10 cellular contexts compared by ENCODE assay signal in genomic region chrX:130878350-130879341, GRCh38. TPM values are rescaled to one million over a fixed set of nuclear protein-coding genes. Genes with fewer than 3 reads are reported as not detected.
DNase-seq lines count a peak whose midpoint lies in the region; ATAC-seq, FAIRE-seq and TF ChIP-seq lines count a peak whose summit lies in the region.
"Had no signal": no experiment of that assay in that cellular context is flagged by ENCODE, and none has a peak within 500 bp of the region (broad histone marks: within the 10 kb centered on the region; RNA-seq: fewer than 3 reads in every experiment).

No MANE protein-coding gene starts in this region.

- 0 out of 2 replicates have a peak overlapping the region, but pooled peaks have one; percentile 34 for H3K4me2 ChIP-seq in PC-9
- H3K4me2 ChIP-seq in endothelial cell of umbilical vein (ENCODE audit: insufficient read depth, low read length), result no peak overlapping the region
- peak overlapping the region; percentile 19 for H3K4me2 ChIP-seq in osteoblast (ENCODE audit: insufficient read depth, low read length)

- H3K4me1 ChIP-seq in PC-9 (replicated peaks; ENCODE audit: insufficient read depth) (peaks cover 12% of the 10 kb centered on the region; the same call in 1 of the 2 replicates), endothelial cell of umbilical vein (ENCODE audit: control insufficient read depth, extremely low read depth, insufficient read depth, low read length) (no peaks in the 10 kb centered on the region), osteoblast (ENCODE audit: insufficient read depth, low read length) (peaks cover 9% of the 10 kb centered on the region)

- BruUV-seq in PC-9 (replicated peaks; lab: Mats Ljungman, UMichigan) (no TSS peak), endothelial cell of umbilical vein (replicated peaks; lab: Mats Ljungman, UMichigan) (no TSS peak)

- in situ Hi-C loops in G401 (cut with HindIII; ENCODE audit: low sequenced_read_pairs), result no loop called here

- ATAC-seq in HG02642 (IDR thresholded peaks at IDR 0.05; ENCODE audit: poor library complexity, unreplicated experiment), result no peak
- no peak for ATAC-seq in HG03045 (IDR thresholded peaks at IDR 0.05; ENCODE audit: unreplicated experiment)

- no peaks in the 10 kb centered on the region for H3F3A ChIP-seq in PC-9 (ENCODE audit: insufficient read depth, low read depth)

- CTCF ChIA-PET in PC-9 (lab: Charles Lee) (no interaction called here), endothelial cell of umbilical vein (lab: Charles Lee) (interaction anchor here (0.7 to 1.0 kb wide), 2 partner anchors 10 to 303 kb away, joined by 3 read pairs; no protein-coding TSS in a partner anchor)

- no peaks in the 10 kb centered on the region for H3K9me3 ChIP-seq in PC-9 (ENCODE audit: insufficient read depth, low read depth)
- no peaks in the 10 kb centered on the region for H3K9me3 ChIP-seq in endothelial cell of umbilical vein (replicated peaks; ENCODE audit: control insufficient read depth, insufficient read depth, low read length)
- no peaks in the 10 kb centered on the region for H3K9me3 ChIP-seq in osteoblast (ENCODE audit: low read depth, low read length)
- H3K9me3 ChIP-seq: thoracic aorta had no signal

- no peaks in the 10 kb centered on the region for H3K27me3 ChIP-seq in PC-9 (ENCODE audit: insufficient read depth, low read depth)
- no peaks in the 10 kb centered on the region for H3K27me3 ChIP-seq in endothelial cell of umbilical vein (ENCODE audit: control insufficient read depth in 2 of 2, insufficient read depth in 2 of 2, low read length in 2 of 2)
- peaks cover 4% of the 10 kb centered on the region for H3K27me3 ChIP-seq in osteoblast (ENCODE audit: insufficient read depth, low read length)

- H2AFZ ChIP-seq in PC-9 (no peak overlapping the region), endothelial cell of umbilical vein (ENCODE audit: low read depth, low read length) (no peak overlapping the region), osteoblast (ENCODE audit: low read length) (no peak overlapping the region)

- dilution Hi-C loops in endothelial cell of umbilical vein (cut with MboI; ENCODE audit: extremely low pct_ligation_motif_present, low sequenced_read_pairs), result no loop called here

- H3K4me3 ChIP-seq in PC-9, result no peak overlapping the region
- H3K4me3 ChIP-seq in endothelial cell of umbilical vein (replicated peaks in 1 of 3; ENCODE audit: insufficient read depth in 1 of 3, low read depth in 1 of 3, low read length in 3 of 3), result no peak overlapping the region
- H3K4me3 ChIP-seq in osteoblast (ENCODE audit: insufficient read depth, low read length), result no peak overlapping the region
- H3K4me3 ChIP-seq: thoracic aorta had no signal

- H3K36me3 ChIP-seq in PC-9 (ENCODE audit: low read depth) (0 out of 2 replicates have a peak, but pooled peaks cover 5% of the 10 kb centered on the region), endothelial cell of umbilical vein (ENCODE audit: control insufficient read depth in 2 of 2, extremely low read depth in 1 of 2, insufficient read depth in 2 of 2, low read length in 2 of 2) (no peaks in the 10 kb centered on the region), osteoblast (ENCODE audit: insufficient read depth, low read length) (no peaks in the 10 kb centered on the region)
- H3K36me3 ChIP-seq: thoracic aorta had no signal

- POLR2A ChIA-PET in PC-9 (lab: Charles Lee; ENCODE audit: unreplicated experiment), result interaction anchor here (0.6 to 0.7 kb wide), 2 partner anchors 262 to 896 kb away, joined by 7 to 8 read pairs; no protein-coding TSS in a partner anchor
- POLR2A ChIA-PET in endothelial cell of umbilical vein (lab: Charles Lee), result no interaction called here

- peak; percentile 54 for DNase-seq in G401 (ENCODE audit: low spot score)
- DNase-seq in PC-9, result peak; percentile 66 to 68
- DNase-seq in endothelial cell of umbilical vein (ENCODE audit: low read depth, low spot score), result peak; percentile 35
- DNase-seq in osteoblast (ENCODE audit: insufficient read length, low spot score, missing footprints), result no peak
- DNase-seq in globus pallidus (ENCODE audit: low spot score), result no peak
- DNase-seq in activated gamma-delta T cell treated with Interleukin-2 at 50 U/mL for 16 hours, result no peak
- DNase-seq: NCI-H510A treated with DMSO at 0.1 percent for 48 hours had no signal

- no peak for FAIRE-seq in endothelial cell of umbilical vein (lab: Jason Lieb, UNC)

- H3K79me2 ChIP-seq in PC-9 (ENCODE audit: low read depth), result no peaks in the 10 kb centered on the region
- H3K79me2 ChIP-seq in endothelial cell of umbilical vein (ENCODE audit: control insufficient read depth, insufficient read depth, low read length), result no peaks in the 10 kb centered on the region
- no peaks in the 10 kb centered on the region for H3K79me2 ChIP-seq in osteoblast (ENCODE audit: insufficient read depth, low read length)

- no peak for TF ChIP-seq POLR2A in endothelial cell of umbilical vein (IDR thresholded peaks at IDR 0.05; ENCODE audit: low read depth, low read length)

- no peak overlapping the region for H3K9ac ChIP-seq in endothelial cell of umbilical vein (replicated peaks; ENCODE audit: extremely low read depth, insufficient read depth, low read length)

- 0 out of 2 replicates have a peak overlapping the region, but pooled peaks have one; percentile 7 for H3K27ac ChIP-seq in PC-9
- H3K27ac ChIP-seq in endothelial cell of umbilical vein (ENCODE audit: insufficient read depth, low read depth, low read length), result no peak overlapping the region
- no peak overlapping the region for H3K27ac ChIP-seq in osteoblast (ENCODE audit: low read depth, low read length)

- H4K20me1 ChIP-seq in PC-9 (ENCODE audit: insufficient read depth) (no peaks in the 10 kb centered on the region), endothelial cell of umbilical vein (replicated peaks; ENCODE audit: control insufficient read depth, extremely low read depth, insufficient read depth, low read length) (no peaks in the 10 kb centered on the region), osteoblast (ENCODE audit: insufficient read depth, low read length) (no peaks in the 10 kb centered on the region)

- intact Hi-C loops in PC-9 (cut with micrococcal nuclease; ENCODE audit: unreplicated experiment) (no loop called here), endothelial cell of umbilical vein (cut with micrococcal nuclease) (no loop called here)

- H3K9me2 ChIP-seq in PC-9 (ENCODE audit: insufficient read depth), result no peaks in the 10 kb centered on the region

- H3K9me1 ChIP-seq in endothelial cell of umbilical vein (replicated peaks; ENCODE audit: control insufficient read depth, extremely low read depth, insufficient read depth, low read length), result no peaks in the 10 kb centered on the region

- TF ChIP-seq CTCF in PC-9 (conservative IDR thresholded peaks at IDR 0.05) (no peak), endothelial cell of umbilical vein (IDR thresholded peaks at IDR 0.05; ENCODE audit: extremely low read depth in 1 of 2, insufficient read depth in 1 of 2, low read depth in 1 of 2, low read length in 2 of 2) (no peak), osteoblast (IDR thresholded peaks at IDR 0.05; ENCODE audit: extremely low read depth, low read depth, low read length) (no peak)

TF ChIP-seq in endothelial cell of umbilical vein, 7 proteins besides CTCF, POLR2A, EP300 and RAD21:
- TF ChIP-seq FOS (IDR thresholded peaks at IDR 0.05; ENCODE audit: borderline replicate concordance, insufficient read depth, low read length) (no peak), GATA2 (IDR thresholded peaks at IDR 0.05; ENCODE audit: insufficient read depth, insufficient read length, low read depth, low read length) (no peak), MAX (IDR thresholded peaks at IDR 0.05; ENCODE audit: insufficient read depth, insufficient read length) (no peak), EZH2 (IDR thresholded peaks at IDR 0.05; ENCODE audit: borderline replicate concordance, low read depth, low read length, severe bottlenecking) (no peak), JUN (IDR thresholded peaks at IDR 0.05; ENCODE audit: borderline replicate concordance, insufficient read depth, insufficient read length, low read depth) (no peak), MYC (IDR thresholded peaks at IDR 0.05; ENCODE audit: low read depth, low read length) (no peak), POLR2AphosphoS5 (IDR thresholded peaks at IDR 0.05; ENCODE audit: insufficient read depth, low read depth, low read length) (no peak)

RNA-seq across cellular contexts. Expression of gene ENOX2, which starts 24.4 kb away (rescaled TPM):
- 3.3 and 5.4 TPM in 2 replicates for total RNA-seq in G401 (2014; rRNA removed; shearing (Covaris generic))
- total RNA-seq in PC-9 (2021) (18.4 and 21.4 TPM in 2 replicates), endothelial cell of umbilical vein (12.2 and 13.1 TPM in 2 replicates), osteoblast (8.0 and 13.3 TPM in 2 replicates)
- 4.6 and 5.5 TPM in 2 replicates for polyA plus RNA-seq in endothelial cell of umbilical vein
- 8.5 and 9.1 TPM in 2 replicates for polyA plus RNA-seq in endothelial cell of umbilical vein (2011; cell fraction: cytosol; rRNA removed)
- polyA plus RNA-seq in endothelial cell of umbilical vein (2011; cell fraction: nucleus; rRNA removed), result 5.6 and 7.9 TPM in 2 replicates
- 10.1 and 13.9 TPM in 2 replicates for polyA plus RNA-seq in endothelial cell of umbilical vein (2012)
- 8.9 and 9.6 TPM in 2 replicates for polyA minus RNA-seq in endothelial cell of umbilical vein
- polyA minus RNA-seq in endothelial cell of umbilical vein (2011; cell fraction: cytosol; rRNA and poly(A)+ RNA removed), result 9.1 TPM
- polyA minus RNA-seq in endothelial cell of umbilical vein (2011; cell fraction: nucleus; rRNA and poly(A)+ RNA removed), result 8.3 and 11.6 TPM in 2 replicates

Comparison
In these comparisons a context has a peak if more than half of its experiments do, and no peak if none do; other contexts are left out.
1. DNase-seq: peak in G401 (single experiment), PC-9 (2 of 2) and endothelial cell of umbilical vein (single experiment); none in osteoblast (single experiment), globus pallidus (single experiment) and activated gamma-delta T cell treated with Interleukin-2 at 50 U/mL for 16 hours (single experiment).